11 cellular contexts compared by ENCODE assay signal in genomic region chr2:237321746-237322145, GRCh38.
DNase-seq lines count a peak whose midpoint lies in the region; ATAC-seq and TF ChIP-seq lines count a peak whose summit lies in the region.
"Had no signal": no experiment of that assay in that cellular context is flagged by ENCODE, and none has a peak within 500 bp of the region (broad histone marks: within the 10 kb centered on the region; RNA-seq: fewer than 3 reads in every experiment).

No MANE protein-coding gene starts in this region.

- DNase-seq in esophagus muscularis mucosa (ENCODE audit: extremely low spot score) (no peak), islet precursor cell (peak; percentile 29), sigmoid colon (peak; percentile 65), vagina (ENCODE audit: extremely low spot score in 2 of 2) (peak in 1 of 2 donors; percentile 83)
- DNase-seq in effector CD4-positive, alpha-beta T cell, result no peak
- DNase-seq: activated CD4-positive, alpha-beta T cell treated with anti-CD3 and anti-CD28 coated beads for 4 hours; brain microvascular endothelial cell; kidney glomerular epithelial cell; stimulated activated naive B cell treated with anti-CD40 and anti-IgM and Interleukin-4, amounts not matched to agents 10 μg/mL and 1 μg/mL and 100 μg/mL, for 72 hours had no signal

- WGBS in esophagus muscularis mucosa, result 86% methylated on average over 7 of the region's 7 CpGs
- WGBS in sigmoid colon, 2 donors, result 87 to 88% methylated on average over 7 of the region's 7 CpGs

- ATAC-seq in HG03159 (IDR thresholded peaks at IDR 0.05; ENCODE audit: unreplicated experiment), result no peak
- ATAC-seq in HG03442 (IDR thresholded peaks at IDR 0.05; ENCODE audit: unreplicated experiment), result no peak

- H3K27me3 ChIP-seq in esophagus muscularis mucosa (no peaks in the 10 kb centered on the region), sigmoid colon (no peaks in the 10 kb centered on the region), vagina (no peaks in the 10 kb centered on the region)
- H3K27me3 ChIP-seq: brain microvascular endothelial cell had no signal

- H3K9me3 ChIP-seq in esophagus muscularis mucosa (no peaks in the 10 kb centered on the region), sigmoid colon (no peaks in the 10 kb centered on the region), vagina (no peaks in the 10 kb centered on the region)

- intact Hi-C loops in esophagus muscularis mucosa (cut with DNase I), result no loop called here
- intact Hi-C loops in sigmoid colon (cut with DNase I), result no loop called here
- intact Hi-C loops in vagina (cut with DNase I), result no loop called here

- H3K27ac ChIP-seq in esophagus muscularis mucosa (replicated peaks in 1 of 4) (peak overlapping the region; percentile 80 to 96 (median 94)), sigmoid colon (peak overlapping the region; percentile 91 to 98 (median 95)), vagina (peak overlapping the region; percentile 96)
- H3K27ac ChIP-seq: brain microvascular endothelial cell had no signal

- TF ChIP-seq POLR2A in esophagus muscularis mucosa (IDR thresholded peaks at IDR 0.05; ENCODE audit: low read depth) (no peak), sigmoid colon (IDR thresholded peaks at IDR 0.05) (no peak), vagina (IDR thresholded peaks at IDR 0.05) (no peak)

- H3K4me3 ChIP-seq in esophagus muscularis mucosa (no peak overlapping the region), sigmoid colon (no peak overlapping the region), vagina (no peak overlapping the region)

- H3K36me3 ChIP-seq in esophagus muscularis mucosa (no peaks in the 10 kb centered on the region), sigmoid colon (peaks cover 0 to 12% (median 4%) of the 10 kb centered on the region in 4 donors), vagina (no peaks in the 10 kb centered on the region)

- H3K4me1 ChIP-seq in esophagus muscularis mucosa (peaks cover 32 to 100% (median 98%) of the 10 kb centered on the region in 4 donors), sigmoid colon (peaks cover 0 to 98% (median 95%) of the 10 kb centered on the region in 4 donors), vagina (peaks cover 37% of the 10 kb centered on the region)

- TF ChIP-seq EP300 in esophagus muscularis mucosa (IDR thresholded peaks at IDR 0.05) (no peak), sigmoid colon (IDR thresholded peaks at IDR 0.05) (no peak)

- TF ChIP-seq CTCF in esophagus muscularis mucosa (IDR thresholded peaks at IDR 0.05) (no peak), sigmoid colon (IDR thresholded peaks at IDR 0.05) (no peak), vagina (IDR thresholded peaks at IDR 0.05) (no peak)

Comparison
In these comparisons a context has a peak if more than half of its experiments do, and no peak if none do; other contexts are left out.
1. DNase-seq: peak in islet precursor cell (single experiment) and sigmoid colon (single experiment); none in esophagus muscularis mucosa (single experiment) and effector CD4-positive, alpha-beta T cell (single experiment).
2. Peak in every context shown above with its lines, with median percentiles within 50 percentile points of each other: H3K27ac ChIP-seq.